3 cellular contexts compared by ENCODE assay signal in genomic region chr12:9383585-9383984, GRCh38.
TF ChIP-seq lines count a peak whose summit lies in the region.

No MANE protein-coding gene starts in this region.

TF ChIP-seq in HepG2, 621 proteins besides CTCF, POLR2A, EP300 and RAD21:
- TF ChIP-seq CEBPB (IDR thresholded peaks at IDR 0.05; ENCODE audit: borderline replicate concordance, low read depth, low read length): 0 out of 2 replicates have a peak, but pooled peaks have one; percentile 3
- no peak for TF ChIP-seq ZNF891 (CRISPR knock-in tag; IDR thresholded peaks at IDR 0.05)
- TF ChIP-seq FIP1L1 (IDR thresholded peaks at IDR 0.05; ENCODE audit: borderline replicate concordance, insufficient read depth, low read depth, low read length): no peak

TF ChIP-seq in IMR-90, 13 proteins besides CTCF, POLR2A, EP300 and RAD21:
- TF ChIP-seq USF2 (IDR thresholded peaks at IDR 0.05; ENCODE audit: low read depth, low read length) (no peak), CEBPB (IDR thresholded peaks at IDR 0.05; ENCODE audit: low read depth, low read length) (0 out of 2 replicates have a peak, but pooled peaks have one; percentile 20), RFX5 (IDR thresholded peaks at IDR 0.05; ENCODE audit: low read depth, low read length) (no peak), BHLHE40 (IDR thresholded peaks at IDR 0.05; ENCODE audit: low read depth, low read length) (no peak), FOS (IDR thresholded peaks at IDR 0.05; ENCODE audit: low read depth, low read length) (no peak)

TF ChIP-seq in K562, 482 proteins besides CTCF, POLR2A, EP300 and RAD21:
- TF ChIP-seq TSC22D4 (tag; IDR thresholded peaks at IDR 0.05): no peak
- TF ChIP-seq NCOA6 (IDR thresholded peaks at IDR 0.05): no peak
- TF ChIP-seq ATF3 (IDR thresholded peaks at IDR 0.05): peak; percentile 36; the same call in 1 of the 2 replicates
- no peak for TF ChIP-seq ATF3 (CRISPR knock-in tag; conservative IDR thresholded peaks at IDR 0.05)
- peak; percentile 61 for TF ChIP-seq CEBPB (tag; IDR thresholded peaks at IDR 0.05)
- no peak for TF ChIP-seq CHAMP1 (IDR thresholded peaks at IDR 0.05)
- TF ChIP-seq CEBPG (CRISPR knock-in tag; IDR thresholded peaks at IDR 0.05): no peak
- TF ChIP-seq CEBPG (tag; conservative IDR thresholded peaks at IDR 0.05 in 1 of 2, IDR thresholded peaks at IDR 0.05 in 1 of 2): 0 out of 4 replicates have a peak, but pooled peaks of 1 of the 2 experiments have one; percentile 35
- TF ChIP-seq ZNF41 (CRISPR knock-in tag; conservative IDR thresholded peaks at IDR 0.05): no peak
- no peak for TF ChIP-seq STAG1 (CRISPR knock-in tag; IDR thresholded peaks at IDR 0.05; ENCODE audit: borderline replicate concordance)
- TF ChIP-seq HMBOX1 (IDR thresholded peaks at IDR 0.05): no peak
- no peak for TF ChIP-seq DMBX1 (CRISPR knock-in tag; IDR thresholded peaks at IDR 0.05; ENCODE audit: borderline replicate concordance)
